Comparison of ENCODE assay signal across 24 cellular contexts in genomic region chr9:126208359-126208758, GRCh38.
"Had no signal": no experiment of that assay in that cellular context is flagged by ENCODE, and none has a peak within 500 bp of the region (broad histone marks: within the 10 kb centered on the region; RNA-seq: fewer than 3 reads in every experiment).

No MANE protein-coding gene starts in this region.

- H3K27me3 ChIP-seq: ovary, right lobe of liver, sigmoid colon, thyroid gland, upper lobe of left lung had no signal

- DNase-seq: naive thymus-derived CD8-positive, alpha-beta T cell; nephron progenitor cell; occipital lobe; ovary; posterior cingulate gyrus; psoas muscle; right cardiac atrium; right lobe of liver; sigmoid colon; small intestine; stimulated activated CD4-positive, alpha-beta T cell treated with anti-CD3 and anti-CD28 coated beads, Interleukin-15, amount 100 ng/mL, for 24 hours; stimulated activated CD4-positive, alpha-beta T cell treated with anti-CD3 and anti-CD28 coated beads, Interleukin-2, amount 100 ng/mL, for 24 hours; stimulated activated CD4-positive, alpha-beta T cell treated with anti-CD3 and anti-CD28 coated beads, Interleukin-2, amount 100 ng/mL, for 48 hours; stimulated activated CD4-positive, alpha-beta T cell treated with anti-CD3 and anti-CD28 coated beads, Interleukin-4, amount 100 ng/mL, for 24 hours; stimulated activated naive B cell treated with anti-CD40 and anti-IgM and Interleukin-4, amounts not matched to agents 10 μg/mL and 1 μg/mL and 100 μg/mL, for 72 hours; stimulated activated naive CD4-positive, alpha-beta T cell treated with Interleukin-2 at 50 U/mL for 16 hours; stomach; thyroid gland; trophoblast cell; upper lobe of left lung; uterus had no signal

- H3K4me3 ChIP-seq: ovary, psoas muscle, right lobe of liver, sigmoid colon, stomach, thoracic aorta, thyroid gland, tibial nerve, upper lobe of left lung, uterus had no signal

- H3K27ac ChIP-seq: ovary, parathyroid adenoma, psoas muscle, right lobe of liver, sigmoid colon, stomach, thoracic aorta, thyroid gland, tibial nerve, upper lobe of left lung, uterus had no signal

- H2AFZ ChIP-seq: parathyroid adenoma had no signal

- H3K4me1 ChIP-seq: parathyroid adenoma, psoas muscle, right lobe of liver, sigmoid colon, thyroid gland, tibial nerve, upper lobe of left lung, uterus had no signal

- H3K36me3 ChIP-seq: ovary, right lobe of liver, sigmoid colon, stomach, thoracic aorta, thyroid gland, tibial nerve, upper lobe of left lung, uterus had no signal

- H3K9ac ChIP-seq: parathyroid adenoma had no signal

- H3K9me3 ChIP-seq: ovary, right lobe of liver, thyroid gland, uterus had no signal
